Comparison of ENCODE assay signal across 27 cellular contexts in genomic region chr12:107351109-107351508, GRCh38.
"Had no signal": no experiment of that assay in that cellular context is flagged by ENCODE, and none has a peak within 500 bp of the region (broad histone marks: within the 10 kb centered on the region; RNA-seq: fewer than 3 reads in every experiment).

No MANE protein-coding gene starts in this region.

- H3K4me3 Mint-ChIP-seq: nephron, neural progenitor cell, type B pancreatic cell had no signal

- H3K27ac Mint-ChIP-seq: nephron, neural progenitor cell, progenitor cell of endocrine pancreas, type B pancreatic cell had no signal

- DNase-seq: dorsolateral prefrontal cortex; effector CD8-positive, alpha-beta T cell; glutamatergic neuron; heart right ventricle; hippocampal formation; mesenchymal stem cell; midbrain; naive thymus-derived CD4-positive, alpha-beta T cell; stimulated activated CD4-positive, alpha-beta T cell treated with anti-CD3 and anti-CD28 coated beads, Interleukin-2, amount 100 ng/mL, for 24 hours; stimulated activated CD4-positive, alpha-beta T cell treated with anti-CD3 and anti-CD28 coated beads, Interleukin-4, amount 100 ng/mL, for 24 hours; stimulated activated naive CD4-positive, alpha-beta T cell treated with Interleukin-2 at 50 U/mL for 16 hours; stomach; thyroid gland had no signal

- H3K36me3 Mint-ChIP-seq: stimulated activated effector memory CD8-positive, alpha-beta T cell treated with anti-CD3 and anti-CD28 coated beads, Interleukin-12 subunit alpha, Interleukin-12 subunit beta, amount 100 ng/mL, for 72 hours had no signal

- H3K4me2 ChIP-seq: neural progenitor cell had no signal

- H3K27me3 ChIP-seq: foreskin keratinocyte, neural progenitor cell, thyroid gland had no signal

- ATAC-seq: heart right ventricle; left lobe of liver; naive thymus-derived CD4-positive, alpha-beta T cell; sciatic nerve; stimulated activated effector memory CD8-positive, alpha-beta T cell treated with anti-CD3 and anti-CD28 coated beads, Interleukin-12 subunit alpha, Interleukin-12 subunit beta, amount 100 ng/mL, for 72 hours had no signal

- H2AFZ ChIP-seq: neural progenitor cell, parathyroid adenoma had no signal

- H3K27ac ChIP-seq: dorsolateral prefrontal cortex, esophagus muscularis mucosa, foreskin keratinocyte, heart right ventricle, neural progenitor cell, parathyroid adenoma, stomach, thyroid gland had no signal

- FAIRE-seq: colon, endothelial cell of umbilical vein, islet of Langerhans had no signal

- H3K9me3 ChIP-seq: esophagus muscularis mucosa, thyroid gland had no signal

- H3K9ac ChIP-seq: neural progenitor cell, parathyroid adenoma had no signal

- H3K36me3 ChIP-seq: esophagus muscularis mucosa, heart right ventricle, neural progenitor cell, stomach, thyroid gland had no signal

- H3K27me3 Mint-ChIP-seq: naive thymus-derived CD4-positive, alpha-beta T cell; progenitor cell of endocrine pancreas had no signal

- H3K4me3 ChIP-seq: dorsolateral prefrontal cortex, esophagus muscularis mucosa, heart right ventricle, lung, neural progenitor cell, stomach, thyroid gland had no signal

- H3K4me1 ChIP-seq: neural progenitor cell had no signal
